ENCODE assay signal across 30 cellular contexts in genomic region chr3:134748698-134749097, GRCh38. TPM values are rescaled to one million over a fixed set of nuclear protein-coding genes. Genes with fewer than 3 reads are reported as not detected.
"Had no signal": no experiment of that assay in that cellular context is flagged by ENCODE, and none has a peak within 500 bp of the region (broad histone marks: within the 10 kb centered on the region; RNA-seq: fewer than 3 reads in every experiment).

No MANE protein-coding gene starts in this region.

- H3K9me3 ChIP-seq: neutrophil, ovary, psoas muscle, right lobe of liver, sigmoid colon, stomach, thoracic aorta, thyroid gland, tibial nerve, upper lobe of left lung, uterus had no signal

- H3K4me3 Mint-ChIP-seq: naive thymus-derived CD8-positive, alpha-beta T cell; natural killer cell treated with Interleukin-12 subunit alpha and Interleukin-12 subunit beta and Interleukin-15 and Interleukin-18, amount 100 ng/mL, for 72 hours; nephron progenitor cell; neural crest cell; stimulated activated effector memory CD8-positive, alpha-beta T cell treated with anti-CD3 and anti-CD28 coated beads, Interleukin-12 subunit alpha, Interleukin-12 subunit beta, amount 100 ng/mL, for 72 hours; stimulated activated naive B cell treated with anti-CD40 and anti-IgM and Interleukin-4, amounts not matched to agents 10 μg/mL and 1 μg/mL and 100 μg/mL, for 72 hours; stimulated activated naive CD8-positive, alpha-beta T cell treated with anti-CD3 and anti-CD28 coated beads, Interleukin-15, Interleukin-2, amounts not matched to agents 100 ng/mL and 50 ng/mL, for 24 hours had no signal

- H3K4me1 ChIP-seq: parathyroid adenoma, right lobe of liver, sigmoid colon, stomach, thyroid gland, tibial nerve, upper lobe of left lung, uterus had no signal

- H3K36me3 ChIP-seq: neutrophil, ovary, right lobe of liver, sigmoid colon, stomach, thoracic aorta, thyroid gland, tibial nerve, upper lobe of left lung, uterus had no signal

- H3K36me3 Mint-ChIP-seq: naive thymus-derived CD8-positive, alpha-beta T cell; natural killer cell treated with Interleukin-12 subunit alpha and Interleukin-12 subunit beta and Interleukin-15 and Interleukin-18, amount 100 ng/mL, for 72 hours; stimulated activated effector memory CD8-positive, alpha-beta T cell treated with anti-CD3 and anti-CD28 coated beads, Interleukin-12 subunit alpha, Interleukin-12 subunit beta, amount 100 ng/mL, for 72 hours; stimulated activated naive B cell treated with anti-CD40 and anti-IgM and Interleukin-4, amounts not matched to agents 10 μg/mL and 1 μg/mL and 100 μg/mL, for 72 hours had no signal

- H3K4me3 ChIP-seq: ovary, psoas muscle, right lobe of liver, sigmoid colon, stomach, thoracic aorta, thyroid gland, tibial nerve, upper lobe of left lung, uterus had no signal

- H3K27me3 ChIP-seq: neutrophil, ovary, right lobe of liver, sigmoid colon, stomach, thyroid gland, tibial nerve, upper lobe of left lung, uterus had no signal

- H3K27ac ChIP-seq: neutrophil, ovary, parathyroid adenoma, psoas muscle, right lobe of liver, sigmoid colon, stomach, thoracic aorta, thyroid gland, tibial nerve, upper lobe of left lung, uterus had no signal

- DNase-seq: naive thymus-derived CD8-positive, alpha-beta T cell; nephron progenitor cell; nucleus accumbens; ovary; posterior cingulate gyrus; psoas muscle; right cardiac atrium; right lobe of liver; sigmoid colon; small intestine; stimulated activated CD4-positive, alpha-beta T cell treated with anti-CD3 and anti-CD28 coated beads, Interleukin-15, amount 100 ng/mL, for 24 hours; stimulated activated CD4-positive, alpha-beta T cell treated with anti-CD3 and anti-CD28 coated beads, Interleukin-2, amount 100 ng/mL, for 24 hours; stimulated activated CD4-positive, alpha-beta T cell treated with anti-CD3 and anti-CD28 coated beads, Interleukin-2, amount 100 ng/mL, for 48 hours; stimulated activated CD4-positive, alpha-beta T cell treated with anti-CD3 and anti-CD28 coated beads, Interleukin-4, amount 100 ng/mL, for 24 hours; stimulated activated naive B cell treated with anti-CD40 and anti-IgM and Interleukin-4, amounts not matched to agents 10 μg/mL and 1 μg/mL and 100 μg/mL, for 72 hours; stimulated activated naive CD4-positive, alpha-beta T cell treated with Interleukin-2 at 50 U/mL for 16 hours; stomach; thyroid gland; trophoblast cell; upper lobe of left lung; uterus had no signal

- H3K4me1 Mint-ChIP-seq: naive thymus-derived CD8-positive, alpha-beta T cell; nephron progenitor cell; neural crest cell; stimulated activated effector memory CD8-positive, alpha-beta T cell treated with anti-CD3 and anti-CD28 coated beads, Interleukin-12 subunit alpha, Interleukin-12 subunit beta, amount 100 ng/mL, for 72 hours; stimulated activated naive B cell treated with anti-CD40 and anti-IgM and Interleukin-4, amounts not matched to agents 10 μg/mL and 1 μg/mL and 100 μg/mL, for 72 hours had no signal

- H3K9me3 Mint-ChIP-seq: natural killer cell treated with Interleukin-12 subunit alpha and Interleukin-12 subunit beta and Interleukin-15 and Interleukin-18, amount 100 ng/mL, for 72 hours; stimulated activated effector memory CD8-positive, alpha-beta T cell treated with anti-CD3 and anti-CD28 coated beads, Interleukin-12 subunit alpha, Interleukin-12 subunit beta, amount 100 ng/mL, for 72 hours; stimulated activated naive CD8-positive, alpha-beta T cell treated with anti-CD3 and anti-CD28 coated beads, Interleukin-15, Interleukin-2, amounts not matched to agents 100 ng/mL and 50 ng/mL, for 24 hours had no signal

- H3K27ac Mint-ChIP-seq: naive thymus-derived CD8-positive, alpha-beta T cell; natural killer cell treated with Interleukin-12 subunit alpha and Interleukin-12 subunit beta and Interleukin-15 and Interleukin-18, amount 100 ng/mL, for 72 hours; nephron progenitor cell; progenitor cell of endocrine pancreas; stimulated activated effector memory CD8-positive, alpha-beta T cell treated with anti-CD3 and anti-CD28 coated beads, Interleukin-12 subunit alpha, Interleukin-12 subunit beta, amount 100 ng/mL, for 72 hours; stimulated activated naive B cell treated with anti-CD40 and anti-IgM and Interleukin-4, amounts not matched to agents 10 μg/mL and 1 μg/mL and 100 μg/mL, for 72 hours; stimulated activated naive CD8-positive, alpha-beta T cell treated with anti-CD3 and anti-CD28 coated beads, Interleukin-15, Interleukin-2, amounts not matched to agents 100 ng/mL and 50 ng/mL, for 24 hours had no signal

RNA-seq across cellular contexts. Expression of gene EPHB1, which starts 46.4 kb away (rescaled TPM):
- total RNA-seq: naive thymus-derived CD8-positive, alpha-beta T cell had no signal
